In the genomic region with DNA sequence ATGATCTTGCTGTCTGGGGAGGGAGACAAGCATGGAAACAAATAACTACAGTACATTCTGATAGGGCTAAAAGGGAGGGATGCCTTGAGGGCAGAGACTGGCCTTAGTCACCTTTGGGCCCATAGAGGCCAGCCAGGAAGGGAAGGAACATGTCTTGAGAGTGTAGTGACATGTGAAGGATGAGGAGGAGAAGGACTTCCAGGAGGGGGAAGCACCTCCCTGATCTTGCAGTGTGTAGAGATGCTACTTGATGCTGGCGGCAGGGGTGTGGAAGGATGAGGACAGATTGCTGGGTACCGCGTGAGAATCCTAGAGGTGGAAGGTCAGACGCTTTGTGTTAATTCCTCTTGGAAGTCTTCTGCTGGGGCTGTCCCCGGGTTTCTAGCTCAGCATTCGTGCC, we compare ENCODE assay signal across 12 cellular contexts. TPM values are rescaled to one million over a fixed set of nuclear protein-coding genes. Genes with fewer than 3 reads are reported as not detected.
DNase-seq lines count a peak whose midpoint lies in the region; ATAC-seq and TF ChIP-seq lines count a peak whose summit lies in the region.
"Had no signal": no experiment of that assay in that cellular context is flagged by ENCODE, and none has a peak within 500 bp of the region (broad histone marks: within the 10 kb centered on the region; RNA-seq: fewer than 3 reads in every experiment).

No MANE protein-coding gene starts in this region.

- no peaks in the 10 kb centered on the region for H3K9me2 ChIP-seq in Loucy (replicated peaks; ENCODE audit: low read depth, low read length)

- H3K4me2 ChIP-seq in Loucy (ENCODE audit: low read depth, low read length, poor library complexity, severe bottlenecking): peak overlapping the region; percentile 35

- peaks cover 57% of the 10 kb centered on the region for H3K4me1 Mint-ChIP-seq in T-helper 2 cell treated with Interferon-gamma antibody and Interleukin-4, amounts not matched to agents 5 μg/mL and 100 μg/mL, for 36 hours (ENCODE audit: low read depth)
- H3K4me1 Mint-ChIP-seq in chondrocyte (ENCODE audit: low read depth) (peaks cover 36% of the 10 kb centered on the region), neural crest cell (peaks cover 61% of the 10 kb centered on the region)

- TF ChIP-seq CTCF in Loucy (conservative IDR thresholded peaks at IDR 0.05; ENCODE audit: low read length) (peak; percentile 38), chondrocyte (IDR thresholded peaks at IDR 0.05) (peak; percentile 36), neural crest cell (conservative IDR thresholded peaks at IDR 0.05) (no peak)

- H3K4me3 ChIP-seq in Loucy (ENCODE audit: low read length, poor library complexity, severe bottlenecking): no peak overlapping the region
- H3K4me3 ChIP-seq: prostate gland had no signal

- no peaks in the 10 kb centered on the region for H3F3A ChIP-seq in Loucy (ENCODE audit: low read depth)

- no peak overlapping the region for H3K9ac ChIP-seq in Loucy (ENCODE audit: low read depth, low read length, poor library complexity, severe bottlenecking)

- no peaks in the 10 kb centered on the region for H3K9me3 Mint-ChIP-seq in T-helper 2 cell treated with Interferon-gamma antibody and Interleukin-4, amounts not matched to agents 5 μg/mL and 100 μg/mL, for 36 hours
- no peaks in the 10 kb centered on the region for H3K9me3 Mint-ChIP-seq in chondrocyte (ENCODE audit: low read depth)
- H3K9me3 Mint-ChIP-seq in neural crest cell: no peaks in the 10 kb centered on the region

- peak overlapping the region; percentile 32 for H3K27ac Mint-ChIP-seq in T-helper 2 cell treated with Interferon-gamma antibody and Interleukin-4, amounts not matched to agents 5 μg/mL and 100 μg/mL, for 36 hours
- no peak overlapping the region for H3K27ac Mint-ChIP-seq in chondrocyte (ENCODE audit: unreplicated experiment)
- peak overlapping the region; percentile 91 for H3K27ac Mint-ChIP-seq in neural crest cell (ENCODE audit: unreplicated experiment)

- DNase-seq in T-helper 2 cell treated with Interferon-gamma antibody and Interleukin-4, amounts not matched to agents 5 μg/mL and 100 μg/mL, for 36 hours (ENCODE audit: low spot score): no peak
- DNase-seq in T-helper 2 cell: no peak
- DNase-seq in chondrocyte (ENCODE audit: low spot score): no peak
- DNase-seq in neural crest cell (ENCODE audit: low read depth, low spot score): no peak
- no peak for DNase-seq in effector CD8-positive, alpha-beta T cell (lab: John Stamatoyannopoulos, UW)
- DNase-seq: KG1, NCI-H1105 treated with DMSO at 0.1 percent for 48 hours had no signal

- H3K79me2 ChIP-seq in Loucy (ENCODE audit: insufficient read depth, low read length): peaks cover 98% of the 10 kb centered on the region

- no peaks in the 10 kb centered on the region for H3K27me3 Mint-ChIP-seq in T-helper 2 cell treated with Interferon-gamma antibody and Interleukin-4, amounts not matched to agents 5 μg/mL and 100 μg/mL, for 36 hours (ENCODE audit: low read depth)
- H3K27me3 Mint-ChIP-seq in chondrocyte (ENCODE audit: low read depth): no peaks in the 10 kb centered on the region
- H3K27me3 Mint-ChIP-seq in neural crest cell (ENCODE audit: low read depth): peaks cover 16% of the 10 kb centered on the region

- ATAC-seq in HG02981 (IDR thresholded peaks at IDR 0.05; ENCODE audit: unreplicated experiment): no peak
- no peak for ATAC-seq in HG02870 (IDR thresholded peaks at IDR 0.05; ENCODE audit: unreplicated experiment)
- ATAC-seq: Right ventricle myocardium inferior had no signal

- peaks cover 15% of the 10 kb centered on the region for H3K36me3 Mint-ChIP-seq in T-helper 2 cell treated with Interferon-gamma antibody and Interleukin-4, amounts not matched to agents 5 μg/mL and 100 μg/mL, for 36 hours (ENCODE audit: low read depth)
- H3K36me3 Mint-ChIP-seq in chondrocyte (ENCODE audit: low read depth) (no peaks in the 10 kb centered on the region), neural crest cell (ENCODE audit: low read depth) (no peaks in the 10 kb centered on the region)

- no peaks in the 10 kb centered on the region for H3K27me3 ChIP-seq in Loucy (ENCODE audit: insufficient read depth, low read length, poor library complexity, severe bottlenecking)

- H2AFZ ChIP-seq in Loucy (ENCODE audit: low read length): no peak overlapping the region

- no peaks in the 10 kb centered on the region for H3K9me3 ChIP-seq in Loucy (ENCODE audit: insufficient read depth, low read depth, low read length)
- H3K9me3 ChIP-seq: prostate gland had no signal

- H3K4me3 Mint-ChIP-seq in T-helper 2 cell treated with Interferon-gamma antibody and Interleukin-4, amounts not matched to agents 5 μg/mL and 100 μg/mL, for 36 hours: no peak overlapping the region
- H3K4me3 Mint-ChIP-seq in chondrocyte (ENCODE audit: unreplicated experiment): no peak overlapping the region
- H3K4me3 Mint-ChIP-seq in neural crest cell: peak overlapping the region; percentile 73

- H3K36me3 ChIP-seq in Loucy (ENCODE audit: insufficient read depth, low read length): peaks cover 24% of the 10 kb centered on the region; the same call in 1 of the 2 replicates
- H3K36me3 ChIP-seq: prostate gland had no signal

- peaks cover 96% of the 10 kb centered on the region for H4K20me1 ChIP-seq in Loucy (ENCODE audit: insufficient read depth, low read length, poor library complexity, severe bottlenecking)

- peaks cover 56% of the 10 kb centered on the region for H3K4me1 ChIP-seq in Loucy (ENCODE audit: insufficient read depth, low read length, poor library complexity, severe bottlenecking)

RNA-seq across cellular contexts. Expression of a gene that starts 13.1 kb away (rescaled TPM):
- 13.1 to 32.2 TPM (median 31.8 TPM) in 3 replicates for total RNA-seq in chondrocyte
- total RNA-seq in neural crest cell: 30.2 and 30.3 TPM in 2 replicates
